In the genomic region with DNA sequence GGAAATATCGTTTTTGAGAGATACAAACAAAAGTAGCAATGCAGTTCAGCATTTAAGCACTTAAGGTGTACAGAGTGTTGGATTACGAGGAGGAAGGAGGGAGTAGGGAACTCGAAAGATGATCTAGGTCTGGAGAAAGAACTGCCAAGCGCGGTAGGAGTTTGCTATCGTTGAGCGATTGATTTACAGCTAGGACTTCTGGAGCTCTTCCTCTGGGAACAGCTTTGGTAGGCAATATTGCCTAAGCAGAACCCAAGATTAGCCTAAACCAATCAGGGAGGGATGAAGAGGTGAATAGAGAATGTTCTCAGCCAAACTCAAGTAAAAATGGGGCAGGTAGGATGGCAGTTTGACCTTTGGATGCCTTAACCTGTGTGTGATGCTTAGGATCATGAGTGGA, we compare ENCODE assay signal across 8 cellular contexts. TPM values are rescaled to one million over a fixed set of nuclear protein-coding genes. Genes with fewer than 3 reads are reported as not detected.
DNase-seq lines count a peak whose midpoint lies in the region; ATAC-seq and TF ChIP-seq lines count a peak whose summit lies in the region.

No MANE protein-coding gene starts in this region.

- DNase-seq in activated T-cell treated with anti-CD3 and anti-CD28 coated beads, Interleukin-2, amount 50 U/mL, for 4 hours: no peak
- DNase-seq in activated T-cell treated with anti-CD3 and anti-CD28 coated beads, Interleukin-2, amount 50 U/mL, for 1 hour: no peak
- no peak for DNase-seq in activated naive CD8-positive, alpha-beta T cell treated with anti-CD3 and anti-CD28 coated beads for 36 hours
- no peak for DNase-seq in left lung
- no peak for DNase-seq in transverse colon
- no peak for DNase-seq in DMS53 (lab: John Stamatoyannopoulos, UW)
- DNase-seq in GM03348 (ENCODE audit: low spot score): no peak

- peak overlapping the region; percentile 86 for H3K27ac Mint-ChIP-seq in activated naive CD8-positive, alpha-beta T cell treated with anti-CD3 and anti-CD28 coated beads for 36 hours

- TF ChIP-seq POLR2A in transverse colon (IDR thresholded peaks at IDR 0.05): no peak

- H3K4me1 ChIP-seq in left lung (peaks cover 34 to 54% of the 10 kb centered on the region in 2 donors), transverse colon (peaks cover 25 to 43% (median 31%) of the 10 kb centered on the region in 4 donors)

- peak overlapping the region; percentile 91 to 96 for H3K27ac ChIP-seq in left lung
- H3K27ac ChIP-seq in transverse colon: peak overlapping the region; percentile 90 to 96 (median 92)

- H3K4me3 ChIP-seq in left lung (peak overlapping the region; percentile 87 to 93), transverse colon (peak overlapping the region; percentile 70 to 96 (median 78))

- H3K4me3 Mint-ChIP-seq in activated T-cell treated with anti-CD3 and anti-CD28 coated beads, Interleukin-2, amount 50 U/mL, for 4 hours: peak overlapping the region; percentile 99
- peak overlapping the region; percentile 98 for H3K4me3 Mint-ChIP-seq in activated naive CD8-positive, alpha-beta T cell treated with anti-CD3 and anti-CD28 coated beads for 36 hours

- intact Hi-C loops in left lung (cut with DNase I): no loop called here
- intact Hi-C loops in transverse colon (cut with DNase I; ENCODE audit: low total_unique reads): no loop called here

- in situ Hi-C loops in transverse colon (cut with MboI; ENCODE audit: low pct_ligation_motif_present in 1 of 4, low pct_unique_long_range_greater_than_20kb in 1 of 4, low sequenced_read_pairs in 3 of 4): no loop called here

- H3K36me3 Mint-ChIP-seq in activated T-cell treated with anti-CD3 and anti-CD28 coated beads, Interleukin-2, amount 50 U/mL, for 4 hours (ENCODE audit: insufficient read depth): peaks cover 14% of the 10 kb centered on the region
- H3K36me3 Mint-ChIP-seq in activated naive CD8-positive, alpha-beta T cell treated with anti-CD3 and anti-CD28 coated beads for 36 hours: peaks cover 34% of the 10 kb centered on the region

- peaks cover 53% of the 10 kb centered on the region for H3K4me1 Mint-ChIP-seq in activated T-cell treated with anti-CD3 and anti-CD28 coated beads, Interleukin-2, amount 50 U/mL, for 4 hours (ENCODE audit: low read depth)
- H3K4me1 Mint-ChIP-seq in activated naive CD8-positive, alpha-beta T cell treated with anti-CD3 and anti-CD28 coated beads for 36 hours: peaks cover 41% of the 10 kb centered on the region

- H3K9me3 ChIP-seq in left lung: no peaks in the 10 kb centered on the region
- H3K9me3 ChIP-seq in transverse colon: no peaks in the 10 kb centered on the region

- no peak for TF ChIP-seq CTCF in left lung (IDR thresholded peaks at IDR 0.05)
- TF ChIP-seq CTCF in transverse colon (IDR thresholded peaks at IDR 0.05): no peak

- H3K9me3 Mint-ChIP-seq in activated T-cell treated with anti-CD3 and anti-CD28 coated beads, Interleukin-2, amount 50 U/mL, for 4 hours: no peaks in the 10 kb centered on the region
- no peaks in the 10 kb centered on the region for H3K9me3 Mint-ChIP-seq in activated naive CD8-positive, alpha-beta T cell treated with anti-CD3 and anti-CD28 coated beads for 36 hours

- no peak for ATAC-seq in activated T-cell treated with anti-CD3 and anti-CD28 coated beads, Interleukin-2, amount 50 U/mL, for 4 hours
- ATAC-seq in left lung (no peak), GM21360 (IDR thresholded peaks at IDR 0.05; ENCODE audit: unreplicated experiment) (no peak)

- WGBS in transverse colon (ENCODE audit: low coverage in 1 of 2), 2 donors: 0 to 2% methylated on average over 5 to 7 of the region's 7 CpGs

- H3K27me3 Mint-ChIP-seq in activated T-cell treated with anti-CD3 and anti-CD28 coated beads, Interleukin-2, amount 50 U/mL, for 4 hours (ENCODE audit: low read depth): no peaks in the 10 kb centered on the region
- peaks cover 3% of the 10 kb centered on the region for H3K27me3 Mint-ChIP-seq in activated naive CD8-positive, alpha-beta T cell treated with anti-CD3 and anti-CD28 coated beads for 36 hours

- no peaks in the 10 kb centered on the region for H3K27me3 ChIP-seq in left lung
- no peaks in the 10 kb centered on the region for H3K27me3 ChIP-seq in transverse colon

- peaks cover 0 to 13% of the 10 kb centered on the region in 2 donors for H3K36me3 ChIP-seq in left lung
- H3K36me3 ChIP-seq in transverse colon: peaks cover 0 to under 1% (median 0%) of the 10 kb centered on the region in 4 donors

- no peak for TF ChIP-seq EP300 in transverse colon (IDR thresholded peaks at IDR 0.05; ENCODE audit: low read depth)

RNA-seq across cellular contexts. Expression of a gene that starts 1.0 kb away (rescaled TPM):
- 100 to 1,000 TPM; 182 to 195 (median 183) TPM for total RNA-seq in activated T-cell treated with anti-CD3 and anti-CD28 coated beads, Interleukin-2, amount 50 U/mL, for 4 hours
- total RNA-seq in activated naive CD8-positive, alpha-beta T cell treated with anti-CD3 and anti-CD28 coated beads for 36 hours: 100 to 1,000 TPM; 165 to 166 TPM
- total RNA-seq in left lung (100 to 1,000 TPM; 199 to 219 TPM), transverse colon (100 to 1,000 TPM; 163 to 308 (median 217) TPM)

RNA-seq across cellular contexts. Expression of a gene that starts 22.5 kb away (rescaled TPM):
- total RNA-seq in activated T-cell treated with anti-CD3 and anti-CD28 coated beads, Interleukin-2, amount 50 U/mL, for 4 hours: not detected
- total RNA-seq in activated naive CD8-positive, alpha-beta T cell treated with anti-CD3 and anti-CD28 coated beads for 36 hours: not detected
- total RNA-seq in left lung (1 to 10 TPM in 1 of 2 donors, under 1 TPM in 1; 0.67 to 1.5 TPM), transverse colon (not detected)

RNA-seq across cellular contexts. Expression of a gene that starts 55.2 kb away (rescaled TPM):
- 1 to 10 TPM; 5.3 to 7.6 (median 6.1) TPM for total RNA-seq in activated T-cell treated with anti-CD3 and anti-CD28 coated beads, Interleukin-2, amount 50 U/mL, for 4 hours
- total RNA-seq in activated naive CD8-positive, alpha-beta T cell treated with anti-CD3 and anti-CD28 coated beads for 36 hours: 1 to 10 TPM; 5.3 to 6.6 TPM
- total RNA-seq in left lung (10 to 100 TPM; 47.7 to 94.5 TPM), transverse colon (10 to 100 TPM in 3 of 4 donors, 1 to 10 TPM in 1; 9.7 to 40.4 (median 26.7) TPM)
